Comparison of ENCODE assay signal across 26 cellular contexts in the genomic region with DNA sequence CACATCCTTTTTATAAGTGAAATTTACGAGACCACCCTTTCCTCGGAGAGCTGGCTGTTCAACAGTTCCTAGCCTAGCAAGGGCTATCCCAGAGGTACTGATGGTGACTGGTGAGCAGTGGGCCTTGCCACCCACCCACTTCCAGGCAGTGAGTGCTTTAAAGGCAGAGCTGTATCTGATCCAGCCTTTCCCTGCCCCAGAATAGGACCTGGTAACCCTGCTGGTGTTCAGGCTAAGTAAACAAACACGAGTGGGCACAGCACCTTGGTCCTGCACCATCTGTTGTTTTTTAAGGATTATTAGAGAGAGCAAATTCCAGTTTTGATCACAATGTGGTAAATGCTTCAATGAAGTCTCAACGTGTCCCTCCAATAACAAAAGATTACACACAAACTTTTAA.
"Had no signal": no experiment of that assay in that cellular context is flagged by ENCODE, and none has a peak within 500 bp of the region (broad histone marks: within the 10 kb centered on the region; RNA-seq: fewer than 3 reads in every experiment).

No MANE protein-coding gene starts in this region.

- FAIRE-seq: endometrium, pancreas, TTC549 had no signal

- DNase-seq: activated CD4-positive, alpha-beta memory T cell treated with anti-CD3 and anti-CD28 coated beads for 36 hours; activated CD4-positive, alpha-beta T cell treated with anti-CD3 and anti-CD28 coated beads for 48 hours; activated gamma-delta T cell treated with Interleukin-2 at 50 U/mL for 16 hours; activated naive CD4-positive, alpha-beta T cell treated with anti-CD3 and anti-CD28 coated beads, Interleukin-2, amount 50 U/mL, for 16 hours; activated T-cell treated with anti-CD3 and anti-CD28 coated beads, Interleukin-2, amount 50 U/mL, for 4 hours; amniotic stem cell; effector CD4-positive, alpha-beta T cell; esophagus squamous epithelium; foreskin melanocyte; heart right ventricle; left ventricle myocardium superior; mammary epithelial cell; naive B cell; pancreas; retina; stimulated activated CD4-positive, alpha-beta T cell treated with anti-CD3 and anti-CD28 coated beads, Interleukin-1b, Interleukin-23, amount 100 ng/mL, for 48 hours; stimulated activated CD4-positive, alpha-beta T cell treated with anti-CD3 and anti-CD28 coated beads, Interleukin-4, amount 100 ng/mL, for 4 hours; stimulated activated CD8-positive, alpha-beta memory T cell treated with anti-CD3 and anti-CD28 coated beads, Interleukin-4, amount 100 ng/mL, for 48 hours; stimulated activated naive B cell treated with anti-CD40 and anti-IgM and Interleukin-4, amounts not matched to agents 10 μg/mL and 1 μg/mL and 100 μg/mL, for 72 hours; stomach; T-helper 9 cell; tibial artery; upper lobe of right lung had no signal

- ATAC-seq: activated T-cell treated with anti-CD3 and anti-CD28 coated beads, Interleukin-2, amount 50 U/mL, for 4 hours; activated T-helper 17 cell treated with anti-CD3 and anti-CD28 coated beads, Interleukin-2, amount 50 U/mL, for 72 hours; heart right ventricle; left ventricle myocardium superior; stimulated activated naive B cell treated with anti-CD40 and anti-IgM and Interleukin-4, amounts not matched to agents 10 μg/mL and 1 μg/mL and 100 μg/mL, for 72 hours; upper lobe of right lung had no signal
